8 cellular contexts compared by ENCODE assay signal in the genomic region with DNA sequence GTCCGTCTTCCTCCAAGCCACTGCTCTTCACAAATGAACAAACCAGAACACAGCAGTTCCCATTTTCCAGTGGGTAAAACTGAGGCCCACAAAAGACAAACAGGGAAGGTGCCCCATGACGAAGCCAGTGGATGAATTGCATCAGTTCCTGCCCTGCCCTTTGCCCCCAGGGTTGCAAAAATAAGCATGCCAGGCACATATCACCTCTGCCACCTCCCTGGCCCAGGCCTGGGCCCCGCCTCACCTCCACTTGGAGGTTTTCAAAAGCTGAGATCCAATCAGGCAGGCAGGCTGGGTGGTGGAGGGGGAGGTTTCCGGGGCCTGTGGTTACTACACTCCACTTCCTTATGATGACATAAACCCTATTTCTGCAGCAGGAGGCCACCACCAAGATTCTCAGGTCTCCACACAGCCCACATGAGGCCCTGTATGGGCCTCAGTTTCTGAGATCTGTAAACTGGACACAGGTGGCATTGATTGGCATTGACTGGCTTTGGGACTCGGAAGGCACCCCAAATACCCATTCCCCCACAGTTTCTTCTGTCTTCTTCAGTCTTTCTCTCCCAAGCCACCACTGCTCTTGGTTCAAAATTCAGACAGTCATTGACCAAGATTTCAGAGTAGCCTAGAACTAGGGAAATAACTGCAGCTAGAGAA. TPM values are rescaled to one million over a fixed set of nuclear protein-coding genes. Genes with fewer than 3 reads are reported as not detected.
DNase-seq lines count a peak whose midpoint lies in the region; ATAC-seq, FAIRE-seq and TF ChIP-seq lines count a peak whose summit lies in the region.

No MANE protein-coding gene starts in this region.

- no peaks in the 10 kb centered on the region for H3K36me3 ChIP-seq in kidney (ENCODE audit: control insufficient read depth in 1 of 2, insufficient read depth in 2 of 2, low read length in 2 of 2)

- ATAC-seq in GM19351 (IDR thresholded peaks at IDR 0.05; ENCODE audit: unreplicated experiment) (peak; percentile 65), HG03442 (IDR thresholded peaks at IDR 0.05; ENCODE audit: unreplicated experiment) (peak; percentile 64)

- intact Hi-C loops in kidney (cut with DNase I), result no loop called here

- FAIRE-seq in kidney (lab: Jason Lieb, UNC), result no peak

- peaks cover 0 to 17% of the 10 kb centered on the region in 2 donors for H3K4me1 ChIP-seq in kidney (ENCODE audit: control insufficient read depth in 1 of 2, insufficient read depth in 1 of 2, low read depth in 1 of 2, low read length in 2 of 2)

- H3K4me3 ChIP-seq in AG10803 (ENCODE audit: low read length), result no peak overlapping the region
- H3K4me3 ChIP-seq in kidney (ENCODE audit: low read length in 2 of 2), result no peak overlapping the region

- no peak overlapping the region for H3K27ac ChIP-seq in kidney (ENCODE audit: low read depth in 2 of 2, low read length in 2 of 2)

- no peaks in the 10 kb centered on the region for H3K9me3 ChIP-seq in kidney (ENCODE audit: control insufficient read depth in 1 of 2, low read length in 2 of 2)

- peak; percentile 31 for DNase-seq in AG10803 (ENCODE audit: low read depth)
- peak; percentile 97 for DNase-seq in SIG-M5 (lab: John Stamatoyannopoulos, UW)
- peak; percentile 41 to 82 (median 60) for DNase-seq in activated naive CD4-positive, alpha-beta T cell (lab: John Stamatoyannopoulos, UW)
- peak; percentile 89 for DNase-seq in kidney
- peak; percentile 75 to 87 for DNase-seq in stimulated activated CD8-positive, alpha-beta memory T cell treated with anti-CD3 and anti-CD28 coated beads, Interleukin-15, amount 100 ng/mL, for 4 hours (ENCODE audit: low read depth in 2 of 2)
- DNase-seq in NCI-H345 (lab: John Stamatoyannopoulos, UW), result no peak

- TF ChIP-seq CTCF in AG10803 (conservative IDR thresholded peaks at IDR 0.05; ENCODE audit: low read length) (no peak), kidney (IDR thresholded peaks at IDR 0.05; ENCODE audit: borderline replicate concordance, extremely low read depth, insufficient read depth) (no peak)

- no peak overlapping the region for H3K9ac ChIP-seq in kidney (ENCODE audit: low read length in 2 of 2)

RNA-seq across cellular contexts. Expression of a gene that starts 4.1 kb away (rescaled TPM):
- 5.6 TPM for total RNA-seq in kidney
- 0.19 TPM for polyA plus RNA-seq in kidney (ENCODE audit: insufficient read depth, low read depth, low replicate concordance)
